ENCODE assay signal across 1 cellular context in genomic region chr16:55526448-55526847, GRCh38.
TF ChIP-seq lines count a peak whose summit lies in the region.

No MANE protein-coding gene starts in this region.

TF ChIP-seq in A549, 52 proteins besides CTCF, POLR2A, EP300 and RAD21:
- no peak for TF ChIP-seq FOSL2 (IDR thresholded peaks at IDR 0.05)
- TF ChIP-seq FOSL2 (CRISPR knock-in tag; IDR thresholded peaks at IDR 0.05): peak; percentile 6; the same call in 1 of the 2 replicates
- no peak for TF ChIP-seq MAZ (IDR thresholded peaks at IDR 0.05; ENCODE audit: borderline replicate concordance, low read depth, low read length)
